Comparison of ENCODE assay signal across 23 cellular contexts in the genomic region with DNA sequence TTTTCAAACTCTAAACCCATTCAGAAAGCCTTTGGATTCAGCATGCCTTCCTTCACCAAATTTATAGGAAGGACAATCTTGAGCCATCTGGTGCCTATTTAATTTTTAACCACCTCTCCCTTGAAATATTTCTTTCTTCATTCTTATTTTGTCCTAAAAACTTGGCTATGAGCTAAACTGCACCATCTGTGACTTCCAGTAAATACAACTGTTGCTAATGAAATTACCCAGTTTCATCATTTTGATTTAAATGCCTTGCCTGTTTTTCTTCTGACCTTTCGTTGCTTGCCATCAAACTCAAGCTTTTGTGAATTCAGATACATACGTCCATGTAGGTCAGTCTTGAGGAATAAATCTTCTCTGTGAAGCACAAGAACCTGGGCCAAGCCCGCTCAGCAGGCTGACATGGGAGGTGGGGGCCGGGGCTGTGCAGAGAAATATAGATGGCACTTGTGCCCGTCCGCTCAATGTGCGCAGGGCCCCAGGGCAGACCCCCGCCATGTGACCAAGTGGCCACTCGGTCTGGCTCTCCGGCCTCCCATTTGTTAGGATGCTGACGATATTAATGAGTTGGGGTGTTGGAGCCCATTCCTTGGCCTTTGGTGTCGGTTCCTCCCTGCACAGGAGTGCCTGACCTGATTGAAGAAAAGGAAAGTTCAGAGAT.
"Had no signal": no experiment of that assay in that cellular context is flagged by ENCODE, and none has a peak within 500 bp of the region (broad histone marks: within the 10 kb centered on the region; RNA-seq: fewer than 3 reads in every experiment).

No MANE protein-coding gene starts in this region.

- H3K36me3 ChIP-seq: cardiac muscle cell, esophagus squamous epithelium, gastroesophageal sphincter, heart left ventricle, prostate gland, right atrium auricular region, sigmoid colon, stomach, tibial artery had no signal

- H2AFZ ChIP-seq: hepatocyte, parathyroid adenoma had no signal

- H3K4me1 ChIP-seq: esophagus squamous epithelium, foreskin keratinocyte, gastroesophageal sphincter, heart left ventricle, parathyroid adenoma, prostate gland, right atrium auricular region, sigmoid colon, stomach, tibial artery had no signal

- H3K27ac ChIP-seq: cardiac muscle cell, coronary artery, epithelial cell of prostate, esophagus squamous epithelium, foreskin keratinocyte, gastroesophageal sphincter, heart left ventricle, hepatocyte, parathyroid adenoma, prostate gland, right atrium auricular region, sigmoid colon, stomach, testis, tibial artery had no signal

- ATAC-seq: effector memory CD8-positive, alpha-beta T cell; foreskin keratinocyte; gastroesophageal sphincter; heart left ventricle; natural killer cell treated with Interleukin-12 subunit alpha and Interleukin-12 subunit beta and Interleukin-15 and Interleukin-18, amount 100 ng/mL, for 72 hours; stimulated activated effector memory CD8-positive, alpha-beta T cell treated with anti-CD3 and anti-CD28 coated beads, Interleukin-12 subunit alpha, Interleukin-12 subunit beta, amount 100 ng/mL, for 72 hours had no signal

- H3K27me3 ChIP-seq: gastroesophageal sphincter, hepatocyte, right atrium auricular region, sigmoid colon, testis, tibial artery had no signal

- H3K4me3 ChIP-seq: cardiac muscle cell, coronary artery, esophagus squamous epithelium, gastroesophageal sphincter, heart left ventricle, hepatocyte, lung, prostate gland, right atrium auricular region, sigmoid colon, stomach, testis, tibial artery had no signal

- H3K9me3 ChIP-seq: esophagus squamous epithelium, gastroesophageal sphincter, heart left ventricle, prostate gland, right atrium auricular region, sigmoid colon, stomach, testis, tibial artery had no signal

- H3K9ac ChIP-seq: parathyroid adenoma had no signal

- H3K79me2 ChIP-seq: hepatocyte, parathyroid adenoma had no signal

- DNase-seq: dermis blood vessel endothelial cell; effector memory CD8-positive, alpha-beta T cell; esophagus squamous epithelium; foreskin keratinocyte; heart left ventricle; sigmoid colon; stimulated activated CD4-positive, alpha-beta T cell treated with anti-CD3 and anti-CD28 coated beads, Interleukin-2, amount 100 ng/mL, for 24 hours; stimulated activated CD4-positive, alpha-beta T cell treated with anti-CD3 and anti-CD28 coated beads, Interleukin-4, amount 100 ng/mL, for 24 hours; stimulated activated naive CD4-positive, alpha-beta T cell treated with Interleukin-2 at 50 U/mL for 16 hours; stomach; testis; tibial artery had no signal

- H3K4me2 ChIP-seq: hepatocyte had no signal
